ENCODE assay signal across 8 cellular contexts in the genomic region with DNA sequence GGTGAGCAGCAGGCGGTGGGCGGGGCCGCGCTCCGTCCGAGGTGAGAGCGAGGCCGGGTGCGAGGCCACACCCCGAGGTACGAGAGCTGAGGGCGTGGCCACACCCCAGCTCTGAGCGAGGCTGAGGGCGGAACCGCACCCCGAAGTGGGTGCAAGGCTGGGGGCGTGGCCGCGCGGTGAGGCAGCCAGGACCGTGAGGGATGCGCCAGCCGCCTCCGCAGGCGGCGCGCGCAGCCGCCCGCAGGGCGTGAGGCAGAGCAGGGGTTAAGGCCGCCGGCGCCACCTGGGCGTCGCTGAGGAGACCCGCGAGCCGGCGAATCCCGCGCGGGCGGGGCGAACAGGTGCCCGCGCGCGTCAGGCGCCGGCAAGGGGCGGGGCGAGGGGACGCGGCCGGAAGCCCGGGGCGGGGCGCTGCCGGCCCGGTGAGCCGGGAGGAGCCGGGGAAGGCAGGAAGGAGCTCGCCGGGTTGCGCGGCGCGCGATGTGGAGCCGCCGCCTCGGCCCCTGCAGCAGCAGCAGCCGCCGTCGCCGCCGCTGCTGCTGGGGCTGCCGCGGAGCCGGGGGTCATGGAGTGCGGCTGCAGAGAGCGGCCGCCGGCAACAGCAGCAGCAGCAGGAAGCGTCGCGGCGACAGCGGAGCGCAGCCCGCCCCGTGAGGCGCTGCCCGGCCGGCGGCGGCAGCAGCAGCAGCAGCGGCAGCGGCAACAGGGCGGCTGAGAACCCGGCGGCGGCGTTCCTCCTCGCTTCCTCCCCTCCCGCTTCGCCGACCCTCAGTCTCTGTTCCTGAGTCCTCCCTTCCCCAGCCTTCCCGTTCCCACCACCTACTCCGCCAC. TPM values are rescaled to one million over a fixed set of nuclear protein-coding genes. Genes with fewer than 3 reads are reported as not detected.
DNase-seq lines count a peak whose midpoint lies in the region; ATAC-seq and TF ChIP-seq lines count a peak whose summit lies in the region.

Gene BICDL1, plus strand, starts transcription at position 449 of the 831 bp plus-strand sequence. CDS start 633 bp downstream, outside the sequence.

- peak; percentile 39 to 43 for DNase-seq in AML-193 (lab: John Stamatoyannopoulos, UW)
- DNase-seq in NCI-H446 treated with DMSO at 0.1 percent for 48 hours (lab: John Stamatoyannopoulos, UW): peak; percentile 73
- DNase-seq in activated CD4-positive, alpha-beta T cell treated with anti-CD3 and anti-CD28 coated beads for 24 hours (ENCODE audit: low read depth in 2 of 2): peak; percentile 96 to 98
- peak; percentile 95 for DNase-seq in cerebellum (ENCODE audit: low spot score)
- DNase-seq in left kidney (ENCODE audit: low read depth, low spot score): peak; percentile 95
- peak; percentile 94 to 98 for DNase-seq in stimulated activated CD4-positive, alpha-beta T cell treated with anti-CD3 and anti-CD28 coated beads, Interleukin-2, amount 100 ng/mL, for 48 hours

- ATAC-seq in HG03378 (IDR thresholded peaks at IDR 0.05; ENCODE audit: unreplicated experiment): peak; percentile 77

- peak; percentile 72 for TF ChIP-seq POLR2A in GM19193 (IDR thresholded peaks at IDR 0.05; ENCODE audit: extremely low read depth, insufficient read depth, insufficient read length)

RNA-seq across cellular contexts. Expression of gene BICDL1, which starts in this region (rescaled TPM):
- total RNA-seq in cerebellum: 24.4 TPM

Comparison
In these comparisons a context has a peak if more than half of its experiments do, and no peak if none do; other contexts are left out.
1. Peak in every context shown above with its lines: DNase-seq and ATAC-seq.
2. DNase-seq: peak in every context shown above with its lines; median percentile 97 in activated CD4-positive, alpha-beta T cell treated with anti-CD3 and anti-CD28 coated beads for 24 hours; 96 in stimulated activated CD4-positive, alpha-beta T cell treated with anti-CD3 and anti-CD28 coated beads, Interleukin-2, amount 100 ng/mL, for 48 hours; 95 in cerebellum; 95 in left kidney; 73 in NCI-H446 treated with DMSO at 0.1 percent for 48 hours; 41 in AML-193.